In the genomic region with DNA sequence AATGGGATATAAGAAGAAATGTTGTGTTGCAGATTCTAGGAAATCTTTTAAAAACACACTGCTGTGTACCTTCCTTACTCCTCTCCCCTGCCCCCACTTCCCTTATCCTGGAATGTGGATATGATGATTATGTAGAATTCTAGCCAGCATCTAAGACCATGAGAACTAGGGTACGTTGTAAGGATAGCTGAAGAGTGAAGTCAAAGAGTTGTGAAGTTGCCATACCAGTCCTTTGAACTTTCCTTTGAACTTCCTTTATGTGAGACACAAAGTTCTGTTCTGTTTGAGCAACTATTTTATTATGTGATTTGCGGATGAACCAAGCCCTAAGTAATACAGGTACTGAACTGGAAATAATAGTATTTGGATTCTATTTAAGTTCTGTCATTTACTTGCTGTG, we compare ENCODE assay signal across 31 cellular contexts. TPM values are rescaled to one million over a fixed set of nuclear protein-coding genes. Genes with fewer than 3 reads are reported as not detected.
DNase-seq lines count a peak whose midpoint lies in the region; ATAC-seq and TF ChIP-seq lines count a peak whose summit lies in the region.
"Had no signal": no experiment of that assay in that cellular context is flagged by ENCODE, and none has a peak within 500 bp of the region (broad histone marks: within the 10 kb centered on the region; RNA-seq: fewer than 3 reads in every experiment).

No MANE protein-coding gene starts in this region.

- TF ChIP-seq POLR2A in heart left ventricle (IDR thresholded peaks at IDR 0.05) = no peak

- TF ChIP-seq CTCF in heart left ventricle (IDR thresholded peaks at IDR 0.05) (no peak), neutrophil (IDR thresholded peaks at IDR 0.05) (no peak), hepatocyte (IDR thresholded peaks at IDR 0.05; ENCODE audit: poor library complexity) (no peak)

- H3K9me2 ChIP-seq in hepatocyte (replicated peaks; ENCODE audit: insufficient read depth) = no peaks in the 10 kb centered on the region

- ATAC-seq in heart left ventricle (no peak), Right ventricle myocardium superior (ENCODE audit: poor library complexity) (no peak), HG03175 (IDR thresholded peaks at IDR 0.05; ENCODE audit: unreplicated experiment) (no peak)
- ATAC-seq: activated CD8-positive, alpha-beta memory T cell treated with anti-CD3 and anti-CD28 coated beads, Interleukin-2, amount 10 ng/mL, durations not matched to agents 7 days and 5 days; activated T-cell treated with anti-CD3 and anti-CD28 coated beads, Interleukin-2, amount 50 U/mL, for 72 hours; GM23338; left cardiac atrium; PC-3; stimulated activated memory B cell treated with anti-CD40 and anti-IgM and Interleukin-4, amounts not matched to agents 10 μg/mL and 1 μg/mL and 100 μg/mL, for 72 hours; WTC11 had no signal

- peak overlapping the region in 10 of 12 donors; percentile 58 to 81 (median 72) for H3K27ac ChIP-seq in heart left ventricle
- peak overlapping the region; percentile 47 for H3K27ac ChIP-seq in neutrophil
- H3K27ac ChIP-seq in urinary bladder (ENCODE audit: low read depth) = peak overlapping the region; percentile 10
- no peak overlapping the region for H3K27ac ChIP-seq in hepatocyte
- H3K27ac ChIP-seq: breast epithelium had no signal

- DNase-seq in heart left ventricle (no peak), Right ventricle myocardium superior (no peak), astrocyte of the hippocampus (ENCODE audit: low read depth, low spot score) (peak; percentile 46), NCI-H1092 (lab: John Stamatoyannopoulos, UW) (no peak), hepatocyte (ENCODE audit: low spot score) (no peak)
- DNase-seq: activated CD4-positive, alpha-beta T cell treated with anti-CD3 and anti-CD28 coated beads, Interleukin-2, amount 50 U/mL, for 1 hour; activated CD8-positive, alpha-beta memory T cell treated with anti-CD3 and anti-CD28 coated beads, Interleukin-2, amount 10 ng/mL, durations not matched to agents 7 days and 5 days; activated naive CD4-positive, alpha-beta T cell; activated T-cell treated with anti-CD3 and anti-CD28 coated beads, Interleukin-2, amount 50 U/mL, for 72 hours; adrenal gland; CD4-positive, alpha-beta T cell; effector memory CD4-positive, alpha-beta T cell; head of caudate nucleus; HFFc6; left cardiac atrium; mesendoderm; NCI-H1105 treated with DMSO at 0.1 percent for 48 hours; NCI-H1930; NCI-H524 treated with DMSO at 0.1 percent for 48 hours; PC-3; SHP77 treated with DMSO at 0.1 percent for 48 hours; stimulated activated CD4-positive, alpha-beta T cell treated with anti-CD3 and anti-CD28 coated beads, Interleukin-4, amount 100 ng/mL, for 4 hours; SW 1271; T1000 had no signal

- intact Hi-C loops in heart left ventricle (cut with DNase I) (loop anchor here in 6 of 10 donors (5.0 to 10.0 kb wide), 5 partner anchors 60 to 528 kb away; a partner anchor contains a TSS), Right ventricle myocardium superior (cut with DNase I) (no loop called here)

- H4K20me1 ChIP-seq in hepatocyte (ENCODE audit: insufficient read depth, poor library complexity, severe bottlenecking) = no peaks in the 10 kb centered on the region

- no peak overlapping the region for H3K4me2 ChIP-seq in hepatocyte
- H3K4me2 ChIP-seq: GM23338 had no signal

- 45 to 55% (median 50%) methylated on average over 2 of the region's 2 CpGs for WGBS in heart left ventricle, 4 donors
- WGBS in urinary bladder = 66% methylated on average over 2 of the region's 2 CpGs
- WGBS in hepatocyte (ENCODE audit: low lambda C conversion rate, missing lambda C conversion rate) = 69% methylated on average over 2 of the region's 2 CpGs

- H3K4me1 ChIP-seq in heart left ventricle (peaks cover 0 to 45% (median 30%) of the 10 kb centered on the region in 12 donors), neutrophil (ENCODE audit: control insufficient read depth in 1 of 2, insufficient read depth in 1 of 2, low read depth in 1 of 2, low read length in 1 of 2) (peaks cover 10 to 32% of the 10 kb centered on the region in 2 experiments), urinary bladder (ENCODE audit: insufficient read depth) (no peaks in the 10 kb centered on the region), hepatocyte (ENCODE audit: insufficient read depth) (peaks cover 4% of the 10 kb centered on the region)
- H3K4me1 ChIP-seq: breast epithelium had no signal

- H3K27me3 ChIP-seq in heart left ventricle (no peaks in the 10 kb centered on the region), neutrophil (no peaks in the 10 kb centered on the region), hepatocyte (no peaks in the 10 kb centered on the region)
- H3K27me3 ChIP-seq: adrenal gland, breast epithelium had no signal

- H3K9me3 ChIP-seq in heart left ventricle (no peaks in the 10 kb centered on the region), neutrophil (no peaks in the 10 kb centered on the region), hepatocyte (ENCODE audit: low read depth) (no peaks in the 10 kb centered on the region)
- H3K9me3 ChIP-seq: adrenal gland, breast epithelium had no signal

- H3K36me3 ChIP-seq in heart left ventricle (no peaks in the 10 kb centered on the region), neutrophil (no peaks in the 10 kb centered on the region), urinary bladder (ENCODE audit: insufficient read depth) (no peaks in the 10 kb centered on the region), hepatocyte (replicated peaks; ENCODE audit: insufficient read depth, low read depth) (no peaks in the 10 kb centered on the region)
- H3K36me3 ChIP-seq: adrenal gland, breast epithelium had no signal

- peaks cover 18% of the 10 kb centered on the region for H3K79me2 ChIP-seq in hepatocyte

- H2AFZ ChIP-seq in hepatocyte = no peak overlapping the region
- H2AFZ ChIP-seq: GM23338 had no signal

- H3K4me3 ChIP-seq in heart left ventricle (no peak overlapping the region), neutrophil (ENCODE audit: low read depth in 1 of 2, low read length in 1 of 2) (no peak overlapping the region), urinary bladder (ENCODE audit: low read depth, low read length) (no peak overlapping the region), hepatocyte (no peak overlapping the region)
- H3K4me3 ChIP-seq: adrenal gland, breast epithelium, GM23338 had no signal

RNA-seq across cellular contexts. Expression of a gene that starts 31.6 kb away (rescaled TPM):
- total RNA-seq in heart left ventricle = 10 to 100 TPM; 19.4 to 30.9 (median 27.0) TPM
- polyA plus RNA-seq in heart left ventricle = 10 to 100 TPM; 21.1 to 21.4 TPM
- 22.9 TPM for total RNA-seq in Right ventricle myocardium superior
- 21.6 TPM for total RNA-seq in urinary bladder
- 18.3 TPM for polyA plus RNA-seq in urinary bladder
- total RNA-seq in hepatocyte = 17.3 and 20.9 TPM in 2 replicates
- polyA plus RNA-seq in hepatocyte = 38.2 and 46.0 TPM in 2 replicates

RNA-seq across cellular contexts. Expression of a gene that starts 46.3 kb away (rescaled TPM):
- total RNA-seq in heart left ventricle (10 to 100 TPM; 10.1 to 19.7 (median 15.6) TPM), Right ventricle myocardium superior (14.3 TPM), urinary bladder (14.6 TPM), hepatocyte (21.9 and 29.0 TPM in 2 replicates)
- polyA plus RNA-seq in heart left ventricle (10 to 100 TPM in 1 of 2 donors, 1 to 10 TPM in 1; 3.5 to 12.0 TPM), urinary bladder (15.8 TPM), hepatocyte (15.7 and 19.9 TPM in 2 replicates)
